1 cellular context compared by ENCODE assay signal in the genomic region with DNA sequence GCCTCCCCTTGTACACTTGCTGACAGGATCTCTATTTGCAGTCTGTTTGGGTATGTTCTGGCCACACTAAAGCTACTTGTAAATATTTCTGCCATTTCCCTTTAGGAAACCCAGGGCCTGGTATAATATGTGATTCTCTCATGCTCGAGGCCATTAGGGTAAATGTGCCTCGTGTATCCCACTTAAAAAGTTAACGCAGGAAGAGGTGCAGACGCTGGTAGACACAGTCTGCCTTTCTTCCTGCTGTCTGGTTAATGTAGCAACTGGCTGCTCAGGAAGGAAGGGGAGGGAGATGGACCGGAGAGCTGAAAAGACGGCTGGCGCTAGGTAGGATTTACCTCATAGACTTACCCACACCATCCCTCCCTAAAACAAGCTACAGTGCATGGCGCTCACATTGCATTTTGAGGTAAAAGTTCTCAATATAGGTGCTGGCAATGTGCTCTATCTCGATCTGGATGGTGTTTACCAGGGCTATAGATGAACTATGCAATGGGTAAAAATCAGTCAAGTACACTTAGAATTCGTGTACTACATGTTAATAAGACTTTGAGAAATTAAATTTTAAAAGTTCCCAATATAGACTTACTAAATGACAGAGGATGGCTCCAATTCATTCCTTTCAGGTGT.
TF ChIP-seq lines count a peak whose summit lies in the region.

No MANE protein-coding gene starts in this region.

TF ChIP-seq in GM23338, 12 proteins besides CTCF, POLR2A, EP300 and RAD21 (continued from another document):
- no peak for TF ChIP-seq REST (IDR thresholded peaks at IDR 0.05; ENCODE audit: unreplicated experiment)
- TF ChIP-seq ZNF331 (CRISPR knock-in tag; IDR thresholded peaks at IDR 0.05; ENCODE audit: low read depth) = no peak
- no peak for TF ChIP-seq STAT1 (IDR thresholded peaks at IDR 0.05; ENCODE audit: unreplicated experiment)
